ENCODE assay signal across 1 cellular context in the genomic region with DNA sequence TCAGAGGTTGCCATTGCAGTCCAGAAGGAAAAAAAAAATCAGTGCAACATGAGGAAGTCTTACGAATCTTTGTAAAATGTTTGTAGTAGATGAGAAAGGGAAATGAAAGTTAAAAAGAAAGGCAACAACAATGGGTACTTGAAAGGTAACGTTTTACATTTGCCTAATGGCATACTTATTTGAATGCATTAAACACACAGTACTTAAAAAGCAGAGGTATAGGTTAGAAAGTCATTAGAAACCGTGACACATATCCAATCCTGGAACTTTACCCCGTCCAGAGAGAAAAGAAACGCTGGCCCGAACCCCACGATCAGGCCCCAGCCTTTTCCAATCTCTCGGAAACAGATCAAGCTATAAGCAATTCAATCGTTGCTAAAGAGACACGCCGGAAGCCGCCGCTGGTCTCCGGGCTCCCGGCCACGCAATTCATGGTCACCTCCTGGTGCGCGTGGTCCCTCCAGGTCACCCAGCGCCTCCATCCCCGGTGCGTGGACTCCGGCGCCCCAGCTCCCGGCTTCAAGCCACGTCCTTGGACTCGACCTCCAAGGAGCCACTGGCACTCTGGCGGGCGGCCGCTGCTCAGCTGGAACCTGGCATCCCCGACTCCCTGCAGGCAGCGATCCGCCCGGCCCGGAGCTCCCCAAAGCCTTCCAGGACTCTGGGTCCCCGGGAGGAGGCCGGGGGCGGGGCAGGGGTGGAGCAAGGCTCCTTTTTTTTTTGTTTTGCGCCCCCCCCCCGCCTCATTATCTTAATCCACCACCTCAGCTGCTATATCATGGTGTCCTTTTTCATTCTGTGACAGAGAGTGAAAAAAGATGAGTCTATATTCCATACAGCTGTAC.
TF ChIP-seq lines count a peak whose summit lies in the region.

Gene SLC18B1, minus strand, starts transcription at position 663 of the 845 bp plus-strand sequence. Its CDS starts 181 bp downstream, at position 482.

TF ChIP-seq in HepG2, 621 proteins besides CTCF, POLR2A, EP300 and RAD21 (continued from another document):
- TF ChIP-seq GLMP (CRISPR knock-in tag; IDR thresholded peaks at IDR 0.05; ENCODE audit: borderline replicate concordance), result no peak
- no peak for TF ChIP-seq ZNF7 (CRISPR knock-in tag; IDR thresholded peaks at IDR 0.05)
- TF ChIP-seq HNF4A (CRISPR knock-in tag; IDR thresholded peaks at IDR 0.05), result no peak
- peak; percentile 82; the same call in 1 of the 2 replicates for TF ChIP-seq NFKB2 (CRISPR knock-in tag; IDR thresholded peaks at IDR 0.05; ENCODE audit: borderline replicate concordance)
- no peak for TF ChIP-seq HNRNPUL1 (IDR thresholded peaks at IDR 0.05; ENCODE audit: low read depth, low read length)
- no peak for TF ChIP-seq ZNF761 (CRISPR knock-in tag; conservative IDR thresholded peaks at IDR 0.05)
- no peak for TF ChIP-seq NR2F2 (IDR thresholded peaks at IDR 0.05; ENCODE audit: borderline replicate concordance, low read depth)
- TF ChIP-seq FOXP1 (IDR thresholded peaks at IDR 0.05), result no peak
- no peak for TF ChIP-seq FOXP1 (CRISPR knock-in tag; IDR thresholded peaks at IDR 0.05)
- TF ChIP-seq KMT2A (CRISPR knock-in tag; IDR thresholded peaks at IDR 0.05), result peak; percentile 79
- TF ChIP-seq, protein P1, sequence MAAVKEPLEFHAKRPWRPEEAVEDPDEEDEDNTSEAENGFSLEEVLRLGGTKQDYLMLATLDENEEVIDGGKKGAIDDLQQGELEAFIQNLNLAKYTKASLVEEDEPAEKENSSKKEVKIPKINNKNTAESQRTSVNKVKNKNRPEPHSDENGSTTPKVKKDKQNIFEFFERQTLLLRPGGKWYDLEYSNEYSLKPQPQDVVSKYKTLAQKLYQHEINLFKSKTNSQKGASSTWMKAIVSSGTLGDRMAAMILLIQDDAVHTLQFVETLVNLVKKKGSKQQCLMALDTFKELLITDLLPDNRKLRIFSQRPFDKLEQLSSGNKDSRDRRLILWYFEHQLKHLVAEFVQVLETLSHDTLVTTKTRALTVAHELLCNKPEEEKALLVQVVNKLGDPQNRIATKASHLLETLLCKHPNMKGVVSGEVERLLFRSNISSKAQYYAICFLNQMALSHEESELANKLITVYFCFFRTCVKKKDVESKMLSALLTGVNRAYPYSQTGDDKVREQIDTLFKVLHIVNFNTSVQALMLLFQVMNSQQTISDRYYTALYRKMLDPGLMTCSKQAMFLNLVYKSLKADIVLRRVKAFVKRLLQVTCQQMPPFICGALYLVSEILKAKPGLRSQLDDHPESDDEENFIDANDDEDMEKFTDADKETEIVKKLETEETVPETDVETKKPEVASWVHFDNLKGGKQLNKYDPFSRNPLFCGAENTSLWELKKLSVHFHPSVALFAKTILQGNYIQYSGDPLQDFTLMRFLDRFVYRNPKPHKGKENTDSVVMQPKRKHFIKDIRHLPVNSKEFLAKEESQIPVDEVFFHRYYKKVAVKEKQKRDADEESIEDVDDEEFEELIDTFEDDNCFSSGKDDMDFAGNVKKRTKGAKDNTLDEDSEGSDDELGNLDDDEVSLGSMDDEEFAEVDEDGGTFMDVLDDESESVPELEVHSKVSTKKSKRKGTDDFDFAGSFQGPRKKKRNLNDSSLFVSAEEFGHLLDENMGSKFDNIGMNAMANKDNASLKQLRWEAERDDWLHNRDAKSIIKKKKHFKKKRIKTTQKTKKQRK (IDR thresholded peaks at IDR 0.05; ENCODE audit: low read length), result no peak
- TF ChIP-seq ZNF362 (CRISPR knock-in tag; IDR thresholded peaks at IDR 0.05; ENCODE audit: borderline replicate concordance), result peak; percentile 73
- TF ChIP-seq, protein P2, sequence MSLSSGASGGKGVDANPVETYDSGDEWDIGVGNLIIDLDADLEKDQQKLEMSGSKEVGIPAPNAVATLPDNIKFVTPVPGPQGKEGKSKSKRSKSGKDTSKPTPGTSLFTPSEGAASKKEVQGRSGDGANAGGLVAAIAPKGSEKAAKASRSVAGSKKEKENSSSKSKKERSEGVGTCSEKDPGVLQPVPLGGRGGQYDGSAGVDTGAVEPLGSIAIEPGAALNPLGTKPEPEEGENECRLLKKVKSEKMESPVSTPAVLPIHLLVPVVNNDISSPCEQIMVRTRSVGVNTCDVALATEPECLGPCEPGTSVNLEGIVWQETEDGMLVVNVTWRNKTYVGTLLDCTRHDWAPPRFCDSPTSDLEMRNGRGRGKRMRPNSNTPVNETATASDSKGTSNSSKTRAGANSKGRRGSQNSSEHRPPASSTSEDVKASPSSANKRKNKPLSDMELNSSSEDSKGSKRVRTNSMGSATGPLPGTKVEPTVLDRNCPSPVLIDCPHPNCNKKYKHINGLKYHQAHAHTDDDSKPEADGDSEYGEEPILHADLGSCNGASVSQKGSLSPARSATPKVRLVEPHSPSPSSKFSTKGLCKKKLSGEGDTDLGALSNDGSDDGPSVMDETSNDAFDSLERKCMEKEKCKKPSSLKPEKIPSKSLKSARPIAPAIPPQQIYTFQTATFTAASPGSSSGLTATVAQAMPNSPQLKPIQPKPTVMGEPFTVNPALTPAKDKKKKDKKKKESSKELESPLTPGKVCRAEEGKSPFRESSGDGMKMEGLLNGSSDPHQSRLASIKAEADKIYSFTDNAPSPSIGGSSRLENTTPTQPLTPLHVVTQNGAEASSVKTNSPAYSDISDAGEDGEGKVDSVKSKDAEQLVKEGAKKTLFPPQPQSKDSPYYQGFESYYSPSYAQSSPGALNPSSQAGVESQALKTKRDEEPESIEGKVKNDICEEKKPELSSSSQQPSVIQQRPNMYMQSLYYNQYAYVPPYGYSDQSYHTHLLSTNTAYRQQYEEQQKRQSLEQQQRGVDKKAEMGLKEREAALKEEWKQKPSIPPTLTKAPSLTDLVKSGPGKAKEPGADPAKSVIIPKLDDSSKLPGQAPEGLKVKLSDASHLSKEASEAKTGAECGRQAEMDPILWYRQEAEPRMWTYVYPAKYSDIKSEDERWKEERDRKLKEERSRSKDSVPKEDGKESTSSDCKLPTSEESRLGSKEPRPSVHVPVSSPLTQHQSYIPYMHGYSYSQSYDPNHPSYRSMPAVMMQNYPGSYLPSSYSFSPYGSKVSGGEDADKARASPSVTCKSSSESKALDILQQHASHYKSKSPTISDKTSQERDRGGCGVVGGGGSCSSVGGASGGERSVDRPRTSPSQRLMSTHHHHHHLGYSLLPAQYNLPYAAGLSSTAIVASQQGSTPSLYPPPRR (CRISPR knock-in tag; IDR thresholded peaks at IDR 0.05; ENCODE audit: borderline replicate concordance), result no peak
